In the genomic region with DNA sequence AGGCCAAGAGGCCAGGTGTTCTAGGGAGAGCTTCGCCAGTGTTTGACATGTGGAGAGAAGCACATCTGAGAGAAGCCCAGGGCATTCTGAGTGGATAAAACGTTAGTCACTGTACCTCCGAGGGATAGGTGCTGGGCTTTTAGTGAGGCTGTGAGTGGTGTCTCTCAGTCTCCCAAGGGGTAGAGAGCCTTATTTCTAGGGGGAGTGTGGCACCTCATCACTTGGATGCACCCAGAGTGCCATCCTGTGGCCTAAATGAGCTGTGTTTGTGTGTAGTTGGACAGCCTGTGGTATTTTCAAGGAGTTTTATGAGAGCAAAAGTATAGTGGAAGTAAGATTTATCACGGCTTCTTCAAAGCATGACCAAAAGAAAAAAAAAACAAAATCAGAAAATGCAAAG, we compare ENCODE assay signal across 1 cellular context.
TF ChIP-seq lines count a peak whose summit lies in the region.

No MANE protein-coding gene starts in this region.

TF ChIP-seq in GM23338, 12 proteins besides CTCF, POLR2A, EP300 and RAD21 (continued from another document):
- no peak for TF ChIP-seq ZNF462 (CRISPR knock-in tag; IDR thresholded peaks at IDR 0.05)
- no peak for TF ChIP-seq CREB1 (CRISPR knock-in tag; IDR thresholded peaks at IDR 0.05; ENCODE audit: low read depth)
- no peak for TF ChIP-seq EZH2 (IDR thresholded peaks at IDR 0.05; ENCODE audit: low read depth, unreplicated experiment)
- TF ChIP-seq EZH2phosphoT487 (IDR thresholded peaks at IDR 0.05; ENCODE audit: unreplicated experiment) = no peak
- no peak for TF ChIP-seq ZNF331 (CRISPR knock-in tag; IDR thresholded peaks at IDR 0.05; ENCODE audit: low read depth)
- TF ChIP-seq, protein P1, sequence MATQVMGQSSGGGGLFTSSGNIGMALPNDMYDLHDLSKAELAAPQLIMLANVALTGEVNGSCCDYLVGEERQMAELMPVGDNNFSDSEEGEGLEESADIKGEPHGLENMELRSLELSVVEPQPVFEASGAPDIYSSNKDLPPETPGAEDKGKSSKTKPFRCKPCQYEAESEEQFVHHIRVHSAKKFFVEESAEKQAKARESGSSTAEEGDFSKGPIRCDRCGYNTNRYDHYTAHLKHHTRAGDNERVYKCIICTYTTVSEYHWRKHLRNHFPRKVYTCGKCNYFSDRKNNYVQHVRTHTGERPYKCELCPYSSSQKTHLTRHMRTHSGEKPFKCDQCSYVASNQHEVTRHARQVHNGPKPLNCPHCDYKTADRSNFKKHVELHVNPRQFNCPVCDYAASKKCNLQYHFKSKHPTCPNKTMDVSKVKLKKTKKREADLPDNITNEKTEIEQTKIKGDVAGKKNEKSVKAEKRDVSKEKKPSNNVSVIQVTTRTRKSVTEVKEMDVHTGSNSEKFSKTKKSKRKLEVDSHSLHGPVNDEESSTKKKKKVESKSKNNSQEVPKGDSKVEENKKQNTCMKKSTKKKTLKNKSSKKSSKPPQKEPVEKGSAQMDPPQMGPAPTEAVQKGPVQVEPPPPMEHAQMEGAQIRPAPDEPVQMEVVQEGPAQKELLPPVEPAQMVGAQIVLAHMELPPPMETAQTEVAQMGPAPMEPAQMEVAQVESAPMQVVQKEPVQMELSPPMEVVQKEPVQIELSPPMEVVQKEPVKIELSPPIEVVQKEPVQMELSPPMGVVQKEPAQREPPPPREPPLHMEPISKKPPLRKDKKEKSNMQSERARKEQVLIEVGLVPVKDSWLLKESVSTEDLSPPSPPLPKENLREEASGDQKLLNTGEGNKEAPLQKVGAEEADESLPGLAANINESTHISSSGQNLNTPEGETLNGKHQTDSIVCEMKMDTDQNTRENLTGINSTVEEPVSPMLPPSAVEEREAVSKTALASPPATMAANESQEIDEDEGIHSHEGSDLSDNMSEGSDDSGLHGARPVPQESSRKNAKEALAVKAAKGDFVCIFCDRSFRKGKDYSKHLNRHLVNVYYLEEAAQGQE (IDR thresholded peaks at IDR 0.05; ENCODE audit: unreplicated experiment) = no peak
- TF ChIP-seq ZNF114 (CRISPR knock-in tag; IDR thresholded peaks at IDR 0.05) = no peak
- TF ChIP-seq POLR2AphosphoS5 (IDR thresholded peaks at IDR 0.05; ENCODE audit: low read depth) = no peak
- TF ChIP-seq JUNB (IDR thresholded peaks at IDR 0.05; ENCODE audit: unreplicated experiment) = no peak
- TF ChIP-seq NANOG (IDR thresholded peaks at IDR 0.05; ENCODE audit: borderline replicate concordance) = no peak
- no peak for TF ChIP-seq STAT1 (IDR thresholded peaks at IDR 0.05; ENCODE audit: unreplicated experiment)
